In the genomic region with DNA sequence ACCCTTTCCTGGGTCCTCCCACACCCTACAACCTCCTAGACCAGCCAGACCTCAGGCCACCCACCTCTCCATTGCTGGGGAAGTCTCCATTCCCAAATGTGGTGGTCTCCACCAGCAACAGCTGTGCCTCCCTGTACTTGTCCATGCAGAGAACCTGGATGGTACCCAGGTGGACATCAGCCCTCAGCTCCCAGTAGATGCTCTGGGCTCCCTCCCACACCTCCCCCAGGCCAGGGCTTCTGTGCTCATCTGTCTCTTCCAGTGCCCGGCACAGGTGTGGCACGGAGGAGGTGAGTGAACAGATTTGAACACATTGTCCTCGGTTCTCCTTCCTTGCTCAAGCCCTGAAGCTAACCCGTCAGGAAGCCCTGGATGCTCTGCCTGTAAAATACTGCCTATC, we compare ENCODE assay signal across 28 cellular contexts.
"Had no signal": no experiment of that assay in that cellular context is flagged by ENCODE, and none has a peak within 500 bp of the region (broad histone marks: within the 10 kb centered on the region; RNA-seq: fewer than 3 reads in every experiment).

No MANE protein-coding gene starts in this region.

- H3K4me3 Mint-ChIP-seq: mesothelial cell of epicardium; naive B cell; natural killer cell; nephron progenitor cell; neural progenitor cell; stimulated activated effector memory CD8-positive, alpha-beta T cell treated with anti-CD3 and anti-CD28 coated beads, Interleukin-12 subunit alpha, Interleukin-12 subunit beta, amount 100 ng/mL, for 72 hours; stimulated activated naive CD8-positive, alpha-beta T cell treated with anti-CD3 and anti-CD28 coated beads, Interleukin-15, Interleukin-2, amounts not matched to agents 100 ng/mL and 50 ng/mL, for 24 hours; type B pancreatic cell had no signal

- H3K9me3 Mint-ChIP-seq: mesothelial cell of epicardium; naive B cell; natural killer cell; nephron progenitor cell; stimulated activated effector memory CD8-positive, alpha-beta T cell treated with anti-CD3 and anti-CD28 coated beads, Interleukin-12 subunit alpha, Interleukin-12 subunit beta, amount 100 ng/mL, for 72 hours; stimulated activated naive CD8-positive, alpha-beta T cell treated with anti-CD3 and anti-CD28 coated beads, Interleukin-15, Interleukin-2, amounts not matched to agents 100 ng/mL and 50 ng/mL, for 24 hours; type B pancreatic cell had no signal

- DNase-seq: hippocampal formation; kidney glomerular epithelial cell; left cardiac atrium; lower lobe of right lung; mammary epithelial cell; mesenchymal stem cell; naive B cell; natural killer cell; nephron progenitor cell; occipital lobe; ovary; retina; right cardiac atrium; stimulated activated CD4-positive, alpha-beta T cell treated with anti-CD3 and anti-CD28 coated beads, Interleukin-4, amount 100 ng/mL, for 24 hours; stimulated activated naive CD4-positive, alpha-beta T cell; substantia nigra had no signal

- H3K9me3 ChIP-seq: lower lobe of right lung, neutrophil, ovary, prostate gland, tibial nerve, vagina had no signal

- H3K27ac Mint-ChIP-seq: mesothelial cell of epicardium; naive B cell; natural killer cell; nephron progenitor cell; neural progenitor cell; stimulated activated effector memory CD8-positive, alpha-beta T cell treated with anti-CD3 and anti-CD28 coated beads, Interleukin-12 subunit alpha, Interleukin-12 subunit beta, amount 100 ng/mL, for 72 hours; stimulated activated naive CD8-positive, alpha-beta T cell treated with anti-CD3 and anti-CD28 coated beads, Interleukin-15, Interleukin-2, amounts not matched to agents 100 ng/mL and 50 ng/mL, for 24 hours; type B pancreatic cell had no signal

- H3K27me3 Mint-ChIP-seq: stimulated activated naive CD8-positive, alpha-beta T cell treated with anti-CD3 and anti-CD28 coated beads, Interleukin-15, Interleukin-2, amounts not matched to agents 100 ng/mL and 50 ng/mL, for 24 hours had no signal

- ATAC-seq: left cardiac atrium; left lobe of liver; lower lobe of right lung; natural killer cell; right cardiac atrium; sciatic nerve; stimulated activated effector memory CD8-positive, alpha-beta T cell treated with anti-CD3 and anti-CD28 coated beads, Interleukin-12 subunit alpha, Interleukin-12 subunit beta, amount 100 ng/mL, for 72 hours had no signal

- H3K4me1 Mint-ChIP-seq: mesothelial cell of epicardium; naive B cell; natural killer cell; nephron progenitor cell; neural progenitor cell; stimulated activated effector memory CD8-positive, alpha-beta T cell treated with anti-CD3 and anti-CD28 coated beads, Interleukin-12 subunit alpha, Interleukin-12 subunit beta, amount 100 ng/mL, for 72 hours had no signal

- H3K4me3 ChIP-seq: lower lobe of right lung, neural progenitor cell, ovary, prostate gland, skin epidermis, tibial nerve, vagina had no signal

- H3K27ac ChIP-seq: lower lobe of right lung, neural progenitor cell, neutrophil, ovary, prostate gland, skin epidermis, tibial nerve, vagina had no signal

- H3K36me3 ChIP-seq: lower lobe of right lung, neural progenitor cell, neutrophil, ovary, prostate gland, tibial nerve, vagina had no signal

- H3K4me1 ChIP-seq: lower lobe of right lung, neural progenitor cell, prostate gland, tibial nerve, vagina had no signal

- H3K27me3 ChIP-seq: neural progenitor cell, neutrophil, ovary, tibial nerve, vagina had no signal
